ENCODE assay signal across 1 cellular context in genomic region chr6:26330835-26331808, GRCh38.
TF ChIP-seq lines count a peak whose summit lies in the region.

No MANE protein-coding gene starts in this region.

TF ChIP-seq in HepG2, 621 proteins besides CTCF, POLR2A, EP300 and RAD21 (continued from another document and continues in another):
- TF ChIP-seq SMAD3 (CRISPR knock-in tag; IDR thresholded peaks at IDR 0.05) (0 out of 2 replicates have a peak, but pooled peaks have one; percentile 83), DDIT3 (CRISPR knock-in tag; IDR thresholded peaks at IDR 0.05) (no peak), MATR3 (CRISPR knock-in tag; IDR thresholded peaks at IDR 0.05) (no peak), ATF1 (CRISPR knock-in tag; IDR thresholded peaks at IDR 0.05) (peak; percentile 70), ZNF652 (CRISPR knock-in tag; IDR thresholded peaks at IDR 0.05; ENCODE audit: borderline replicate concordance, low read depth) (no peak), TMF1 (CRISPR knock-in tag; IDR thresholded peaks at IDR 0.05; ENCODE audit: low read depth) (no peak; the same call in 1 of the 2 replicates), SPEN (CRISPR knock-in tag; IDR thresholded peaks at IDR 0.05; ENCODE audit: low read depth) (0 out of 2 replicates have a peak, but pooled peaks have one; percentile 11), MTA3 (CRISPR knock-in tag; IDR thresholded peaks at IDR 0.05) (no peak), EZH2 (conservative IDR thresholded peaks at IDR 0.05; ENCODE audit: low read depth, low read length) (no peak), REPIN1 (CRISPR knock-in tag; IDR thresholded peaks at IDR 0.05; ENCODE audit: borderline replicate concordance, low read depth) (no peak), HDAC1 (CRISPR knock-in tag; IDR thresholded peaks at IDR 0.05) (no peak), MXI1 (IDR thresholded peaks at IDR 0.05; ENCODE audit: borderline replicate concordance, low read depth, low read length) (peak; percentile 35; the same call in 1 of the 3 replicates), MIER2 (CRISPR knock-in tag; IDR thresholded peaks at IDR 0.05) (peak; percentile 15; the same call in 1 of the 2 replicates), NONO (IDR thresholded peaks at IDR 0.05) (no peak), NONO (CRISPR knock-in tag; conservative IDR thresholded peaks at IDR 0.05) (no peak; the same call in 1 of the 2 replicates), ZNF430 (CRISPR knock-in tag; IDR thresholded peaks at IDR 0.05) (peak; percentile 29; the same call in 1 of the 2 replicates), HCFC1 (IDR thresholded peaks at IDR 0.05; ENCODE audit: low read depth, low read length) (no peak), SAFB2 (CRISPR knock-in tag; IDR thresholded peaks at IDR 0.05; ENCODE audit: borderline replicate concordance, low read depth) (no peak), DBP (CRISPR knock-in tag; IDR thresholded peaks at IDR 0.05; ENCODE audit: not compliant biosample characterization) (no peak), GATAD2A (CRISPR knock-in tag; IDR thresholded peaks at IDR 0.05) (peak; percentile 69), ATF7-NPFF (CRISPR knock-in tag; IDR thresholded peaks at IDR 0.05; ENCODE audit: low read depth) (no peak), ZNF12 (CRISPR knock-in tag; IDR thresholded peaks at IDR 0.05) (no peak), ELF1 (CRISPR knock-in tag; IDR thresholded peaks at IDR 0.05) (no peak; the same call in 1 of the 2 replicates), ZNF567 (CRISPR knock-in tag; IDR thresholded peaks at IDR 0.05; ENCODE audit: borderline replicate concordance) (no peak), TRIM22 (IDR thresholded peaks at IDR 0.05) (no peak), HOXA5 (CRISPR knock-in tag; IDR thresholded peaks at IDR 0.05) (no peak; the same call in 1 of the 2 replicates), ZNF136 (CRISPR knock-in tag; IDR thresholded peaks at IDR 0.05; ENCODE audit: low read depth) (no peak), ZNF674 (CRISPR knock-in tag; IDR thresholded peaks at IDR 0.05; ENCODE audit: low read depth) (no peak), PTBP1 (IDR thresholded peaks at IDR 0.05; ENCODE audit: low read depth, low read length, poor library complexity, severe bottlenecking) (no peak), TOPORS (CRISPR knock-in tag; IDR thresholded peaks at IDR 0.05) (no peak), HOXD1 (CRISPR knock-in tag; IDR thresholded peaks at IDR 0.05) (no peak), YEATS4 (CRISPR knock-in tag; IDR thresholded peaks at IDR 0.05; ENCODE audit: borderline replicate concordance) (no peak), NFIC (IDR thresholded peaks at IDR 0.05; ENCODE audit: low read length) (peak; percentile 74), ZNF207 (IDR thresholded peaks at IDR 0.05; ENCODE audit: borderline replicate concordance) (no peak), HNF1B (CRISPR knock-in tag; IDR thresholded peaks at IDR 0.05) (peak; percentile 66), ZBTB33 (CRISPR knock-in tag; IDR thresholded peaks at IDR 0.05) (no peak), ZNF205 (CRISPR knock-in tag; IDR thresholded peaks at IDR 0.05) (0 out of 2 replicates have a peak, but pooled peaks have one; percentile 77)
- TF ChIP-seq, protein P1, sequence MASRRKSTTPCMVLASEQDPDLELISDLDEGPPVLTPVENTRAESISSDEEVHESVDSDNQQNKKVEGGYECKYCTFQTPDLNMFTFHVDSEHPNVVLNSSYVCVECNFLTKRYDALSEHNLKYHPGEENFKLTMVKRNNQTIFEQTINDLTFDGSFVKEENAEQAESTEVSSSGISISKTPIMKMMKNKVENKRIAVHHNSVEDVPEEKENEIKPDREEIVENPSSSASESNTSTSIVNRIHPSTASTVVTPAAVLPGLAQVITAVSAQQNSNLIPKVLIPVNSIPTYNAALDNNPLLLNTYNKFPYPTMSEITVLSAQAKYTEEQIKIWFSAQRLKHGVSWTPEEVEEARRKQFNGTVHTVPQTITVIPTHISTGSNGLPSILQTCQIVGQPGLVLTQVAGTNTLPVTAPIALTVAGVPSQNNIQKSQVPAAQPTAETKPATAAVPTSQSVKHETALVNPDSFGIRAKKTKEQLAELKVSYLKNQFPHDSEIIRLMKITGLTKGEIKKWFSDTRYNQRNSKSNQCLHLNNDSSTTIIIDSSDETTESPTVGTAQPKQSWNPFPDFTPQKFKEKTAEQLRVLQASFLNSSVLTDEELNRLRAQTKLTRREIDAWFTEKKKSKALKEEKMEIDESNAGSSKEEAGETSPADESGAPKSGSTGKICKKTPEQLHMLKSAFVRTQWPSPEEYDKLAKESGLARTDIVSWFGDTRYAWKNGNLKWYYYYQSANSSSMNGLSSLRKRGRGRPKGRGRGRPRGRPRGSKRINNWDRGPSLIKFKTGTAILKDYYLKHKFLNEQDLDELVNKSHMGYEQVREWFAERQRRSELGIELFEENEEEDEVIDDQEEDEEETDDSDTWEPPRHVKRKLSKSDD (CRISPR knock-in tag; IDR thresholded peaks at IDR 0.05; ENCODE audit: low read depth): no peak
- TF ChIP-seq, protein P2, sequence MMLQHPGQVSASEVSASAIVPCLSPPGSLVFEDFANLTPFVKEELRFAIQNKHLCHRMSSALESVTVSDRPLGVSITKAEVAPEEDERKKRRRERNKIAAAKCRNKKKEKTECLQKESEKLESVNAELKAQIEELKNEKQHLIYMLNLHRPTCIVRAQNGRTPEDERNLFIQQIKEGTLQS (CRISPR knock-in tag; IDR thresholded peaks at IDR 0.05): 0 out of 2 replicates have a peak, but pooled peaks have one; percentile 14
- TF ChIP-seq, protein P3, sequence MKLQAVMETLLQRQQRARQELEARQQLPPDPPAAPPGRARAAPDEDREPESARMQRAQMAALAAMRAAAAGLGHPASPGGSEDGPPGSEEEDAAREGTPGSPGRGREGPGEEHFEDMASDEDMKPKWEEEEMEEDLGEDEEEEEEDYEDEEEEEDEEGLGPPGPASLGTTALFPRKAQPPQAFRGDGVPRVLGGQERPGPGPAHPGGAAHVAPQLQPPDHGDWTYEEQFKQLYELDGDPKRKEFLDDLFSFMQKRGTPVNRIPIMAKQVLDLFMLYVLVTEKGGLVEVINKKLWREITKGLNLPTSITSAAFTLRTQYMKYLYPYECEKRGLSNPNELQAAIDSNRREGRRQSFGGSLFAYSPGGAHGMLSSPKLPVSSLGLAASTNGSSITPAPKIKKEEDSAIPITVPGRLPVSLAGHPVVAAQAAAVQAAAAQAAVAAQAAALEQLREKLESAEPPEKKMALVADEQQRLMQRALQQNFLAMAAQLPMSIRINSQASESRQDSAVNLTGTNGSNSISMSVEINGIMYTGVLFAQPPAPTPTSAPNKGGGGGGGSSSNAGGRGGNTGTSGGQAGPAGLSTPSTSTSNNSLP (IDR thresholded peaks at IDR 0.05; ENCODE audit: low read depth, low read length): peak; percentile 12
- TF ChIP-seq, protein P4, sequence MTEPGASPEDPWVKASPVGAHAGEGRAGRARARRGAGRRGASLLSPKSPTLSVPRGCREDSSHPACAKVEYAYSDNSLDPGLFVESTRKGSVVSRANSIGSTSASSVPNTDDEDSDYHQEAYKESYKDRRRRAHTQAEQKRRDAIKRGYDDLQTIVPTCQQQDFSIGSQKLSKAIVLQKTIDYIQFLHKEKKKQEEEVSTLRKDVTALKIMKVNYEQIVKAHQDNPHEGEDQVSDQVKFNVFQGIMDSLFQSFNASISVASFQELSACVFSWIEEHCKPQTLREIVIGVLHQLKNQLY (CRISPR knock-in tag; IDR thresholded peaks at IDR 0.05): no peak
- TF ChIP-seq, protein P5, sequence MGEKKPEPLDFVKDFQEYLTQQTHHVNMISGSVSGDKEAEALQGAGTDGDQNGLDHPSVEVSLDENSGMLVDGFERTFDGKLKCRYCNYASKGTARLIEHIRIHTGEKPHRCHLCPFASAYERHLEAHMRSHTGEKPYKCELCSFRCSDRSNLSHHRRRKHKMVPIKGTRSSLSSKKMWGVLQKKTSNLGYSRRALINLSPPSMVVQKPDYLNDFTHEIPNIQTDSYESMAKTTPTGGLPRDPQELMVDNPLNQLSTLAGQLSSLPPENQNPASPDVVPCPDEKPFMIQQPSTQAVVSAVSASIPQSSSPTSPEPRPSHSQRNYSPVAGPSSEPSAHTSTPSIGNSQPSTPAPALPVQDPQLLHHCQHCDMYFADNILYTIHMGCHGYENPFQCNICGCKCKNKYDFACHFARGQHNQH (CRISPR knock-in tag; IDR thresholded peaks at IDR 0.05): peak; percentile 78
- TF ChIP-seq, protein P6, sequence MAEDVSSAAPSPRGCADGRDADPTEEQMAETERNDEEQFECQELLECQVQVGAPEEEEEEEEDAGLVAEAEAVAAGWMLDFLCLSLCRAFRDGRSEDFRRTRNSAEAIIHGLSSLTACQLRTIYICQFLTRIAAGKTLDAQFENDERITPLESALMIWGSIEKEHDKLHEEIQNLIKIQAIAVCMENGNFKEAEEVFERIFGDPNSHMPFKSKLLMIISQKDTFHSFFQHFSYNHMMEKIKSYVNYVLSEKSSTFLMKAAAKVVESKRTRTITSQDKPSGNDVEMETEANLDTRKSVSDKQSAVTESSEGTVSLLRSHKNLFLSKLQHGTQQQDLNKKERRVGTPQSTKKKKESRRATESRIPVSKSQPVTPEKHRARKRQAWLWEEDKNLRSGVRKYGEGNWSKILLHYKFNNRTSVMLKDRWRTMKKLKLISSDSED (CRISPR knock-in tag; IDR thresholded peaks at IDR 0.05): no peak
- TF ChIP-seq, protein P7, sequence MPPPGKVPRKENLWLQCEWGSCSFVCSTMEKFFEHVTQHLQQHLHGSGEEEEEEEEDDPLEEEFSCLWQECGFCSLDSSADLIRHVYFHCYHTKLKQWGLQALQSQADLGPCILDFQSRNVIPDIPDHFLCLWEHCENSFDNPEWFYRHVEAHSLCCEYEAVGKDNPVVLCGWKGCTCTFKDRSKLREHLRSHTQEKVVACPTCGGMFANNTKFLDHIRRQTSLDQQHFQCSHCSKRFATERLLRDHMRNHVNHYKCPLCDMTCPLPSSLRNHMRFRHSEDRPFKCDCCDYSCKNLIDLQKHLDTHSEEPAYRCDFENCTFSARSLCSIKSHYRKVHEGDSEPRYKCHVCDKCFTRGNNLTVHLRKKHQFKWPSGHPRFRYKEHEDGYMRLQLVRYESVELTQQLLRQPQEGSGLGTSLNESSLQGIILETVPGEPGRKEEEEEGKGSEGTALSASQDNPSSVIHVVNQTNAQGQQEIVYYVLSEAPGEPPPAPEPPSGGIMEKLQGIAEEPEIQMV (CRISPR knock-in tag; IDR thresholded peaks at IDR 0.05; ENCODE audit: low read depth): no peak
